8 cellular contexts compared by ENCODE assay signal in genomic region chr17:2814499-2815341, GRCh38. TPM values are rescaled to one million over a fixed set of nuclear protein-coding genes. Genes with fewer than 3 reads are reported as not detected.
DNase-seq lines count a peak whose midpoint lies in the region; ATAC-seq, FAIRE-seq and TF ChIP-seq lines count a peak whose summit lies in the region.

No MANE protein-coding gene starts in this region.

- H3K9me3 ChIP-seq in upper lobe of right lung = no peaks in the 10 kb centered on the region

- peak; percentile 35 for FAIRE-seq in GM19239 (lab: Jason Lieb, UNC)

- intact Hi-C loops in upper lobe of right lung (cut with DNase I) = no loop called here

- no peaks in the 10 kb centered on the region for H3K36me3 ChIP-seq in upper lobe of right lung

- DNase-seq in GM19239 (ENCODE audit: insufficient read length, low spot score) = peak; percentile 42
- peak; percentile 57 for DNase-seq in NK-92 (lab: John Stamatoyannopoulos, UW; ENCODE audit: unreplicated experiment)
- DNase-seq in activated T-cell treated with anti-CD3 and anti-CD28 coated beads, Interleukin-2, amount 50 U/mL, for 48 hours = peak; percentile 87 to 90
- peak; percentile 5 for DNase-seq in myocyte (ENCODE audit: low read depth)
- no peak for DNase-seq in upper lobe of right lung
- no peak for DNase-seq in NCI-H1417 (lab: John Stamatoyannopoulos, UW)
- no peak for DNase-seq in foreskin fibroblast

- H3K4me1 ChIP-seq in upper lobe of right lung = no peaks in the 10 kb centered on the region

- ATAC-seq in upper lobe of right lung (peak; percentile 81), HG02870 (IDR thresholded peaks at IDR 0.05; ENCODE audit: unreplicated experiment) (no peak)

- H3K27ac ChIP-seq in upper lobe of right lung = no peak overlapping the region

- TF ChIP-seq CTCF in upper lobe of right lung (IDR thresholded peaks at IDR 0.05) (no peak), foreskin fibroblast (IDR thresholded peaks at IDR 0.05; ENCODE audit: low read depth, low read length) (no peak)

- H3K4me3 ChIP-seq in upper lobe of right lung (peak overlapping the region; percentile 14), foreskin fibroblast (ENCODE audit: low read depth in 1 of 2, low read length in 2 of 2) (no peak overlapping the region)

- no peaks in the 10 kb centered on the region for H3K27me3 ChIP-seq in upper lobe of right lung

RNA-seq across cellular contexts. Expression of gene RAP1GAP2, which starts 18.5 kb away (rescaled TPM):
- total RNA-seq in myocyte (0.11 and 0.26 TPM in 2 replicates), upper lobe of right lung (16.1 TPM)
- polyA plus RNA-seq in myocyte (2012) = 0.73 TPM

Comparison
In these comparisons a context has a peak if more than half of its experiments do, and no peak if none do; other contexts are left out.
1. DNase-seq: peak in GM19239 (single experiment), NK-92 (single experiment), activated T-cell treated with anti-CD3 and anti-CD28 coated beads, Interleukin-2, amount 50 U/mL, for 48 hours (2 of 2) and myocyte (single experiment); none in upper lobe of right lung (single experiment), NCI-H1417 (0 of 3) and foreskin fibroblast (0 of 2).
2. RNA of gene RAP1GAP2, which starts 18.5 kb away (total RNA-seq): 16.1 TPM in upper lobe of right lung (single experiment); 0.11 to 0.26 TPM in myocyte; every median in the first group is over 10 times any median in the second.